ENCODE assay signal across 8 cellular contexts in the genomic region with DNA sequence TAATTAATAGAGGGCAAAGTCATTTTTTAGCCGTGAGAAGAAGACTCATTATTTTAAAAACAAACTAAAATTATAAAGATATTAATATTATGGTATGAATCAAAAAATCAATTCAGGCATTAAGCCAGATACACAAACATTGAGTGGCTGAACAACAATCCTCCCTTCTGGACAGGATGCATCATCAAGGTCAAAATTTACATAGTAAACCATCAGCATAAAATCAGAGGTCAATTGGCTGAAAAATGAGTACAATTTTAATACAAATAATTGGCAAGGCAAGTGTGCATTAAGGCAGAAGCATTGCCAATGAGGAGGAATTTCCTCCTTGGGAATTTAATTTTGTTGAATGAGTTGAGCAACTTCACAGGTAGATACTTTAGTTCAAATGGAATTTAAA.
"Had no signal": no experiment of that assay in that cellular context is flagged by ENCODE, and none has a peak within 500 bp of the region (broad histone marks: within the 10 kb centered on the region; RNA-seq: fewer than 3 reads in every experiment).

No MANE protein-coding gene starts in this region.

- H2AFZ ChIP-seq: GM23248, GM23338 had no signal

- H3K36me3 ChIP-seq: HAP-1 had no signal

- ATAC-seq: GM23338, HCT116 had no signal

- H3K4me3 ChIP-seq: GM23248, GM23338, HAP-1 had no signal

- H3K4me2 ChIP-seq: GM23338 had no signal

- H3K9me3 Mint-ChIP-seq: GM23338 had no signal

- H3K9me3 ChIP-seq: HAP-1 had no signal

- H3K27ac Mint-ChIP-seq: HFFc6 had no signal

- H3K27ac ChIP-seq: GM23248 had no signal

- H3K4me1 ChIP-seq: HAP-1 had no signal

- H3K4me3 Mint-ChIP-seq: GM23338, HFFc6 had no signal

- H3K9ac ChIP-seq: GM23248 had no signal

- DNase-seq: GM23248, GOT3, H7, HCEC 1CT, HFFc6 had no signal

- H3K4me1 Mint-ChIP-seq: GM23338 had no signal
